In genomic region chr10:68897336-68897741, GRCh38 we compare ENCODE assay signal across 9 cellular contexts. TPM values are rescaled to one million over a fixed set of nuclear protein-coding genes. Genes with fewer than 3 reads are reported as not detected.
A peak's percentile ranks its signal among the peaks of the same experiment; 100 is the strongest.
DNase-seq lines count a peak whose midpoint lies in the region; ATAC-seq, FAIRE-seq and TF ChIP-seq lines count a peak whose summit lies in the region.
"Had no signal": no experiment of that assay in that cellular context is flagged by ENCODE, and none has a peak within 500 bp of the region (broad histone marks: within the 10 kb centered on the region; RNA-seq: fewer than 3 reads in every experiment).

No MANE protein-coding gene starts in this region.

- H3K9me3 ChIP-seq in CD4-positive, CD25-positive, alpha-beta regulatory T cell (ENCODE audit: control insufficient read depth in 2 of 2, low read length in 2 of 2), result no peaks in the 10 kb centered on the region
- H3K9me3 ChIP-seq in HCT116 (ENCODE audit: control insufficient read depth in 1 of 2, insufficient read depth in 1 of 2, low read depth in 1 of 2, low read length in 2 of 2) (no peaks in the 10 kb centered on the region), sigmoid colon (no peaks in the 10 kb centered on the region)
- H3K9me3 ChIP-seq: pancreas had no signal

- no peak overlapping the region for H3K4me3 ChIP-seq in CD4-positive, CD25-positive, alpha-beta regulatory T cell (ENCODE audit: low read depth, low read length)
- no peak overlapping the region for H3K4me3 ChIP-seq in HCT116 (replicated peaks in 1 of 2; ENCODE audit: low read depth in 1 of 2, low read length in 2 of 2)
- H3K4me3 ChIP-seq in sigmoid colon, result no peak overlapping the region
- H3K4me3 ChIP-seq: pancreas had no signal

- H4K20me1 ChIP-seq in HCT116 (ENCODE audit: insufficient read depth), result no peaks in the 10 kb centered on the region

- TF ChIP-seq EP300 in sigmoid colon (IDR thresholded peaks at IDR 0.05), result no peak

- FAIRE-seq in frontal cortex (lab: Jason Lieb, UNC), result peak; percentile 13
- FAIRE-seq: pancreas had no signal

- ATAC-seq in CD4-positive, CD25-positive, alpha-beta regulatory T cell (ENCODE audit: low read depth in 2 of 2), result no peak
- ATAC-seq in HCT116, result no peak
- ATAC-seq in activated T-cell treated with anti-CD3 and anti-CD28 coated beads, Interleukin-2, amount 50 U/mL, for 72 hours (replicated peaks in 1 of 2), result no peak
- no peak for ATAC-seq in GM21390 (IDR thresholded peaks at IDR 0.05; ENCODE audit: unreplicated experiment)
- ATAC-seq in HG02884 (IDR thresholded peaks at IDR 0.05; ENCODE audit: unreplicated experiment), result no peak
- ATAC-seq: pancreas had no signal

- CTCF ChIA-PET in HCT116 (lab: Charles Lee), result interaction anchor here (1.8 kb wide), 1 partner anchor 684 kb away, joined by 10 read pairs; no protein-coding TSS in a partner anchor

- H3K36me3 ChIP-seq in CD4-positive, CD25-positive, alpha-beta regulatory T cell (ENCODE audit: control insufficient read depth, insufficient read depth, low read length), result no peaks in the 10 kb centered on the region
- no peaks in the 10 kb centered on the region for H3K36me3 ChIP-seq in HCT116 (ENCODE audit: control insufficient read depth in 1 of 2, insufficient read depth in 2 of 2, low read length in 2 of 2)
- no peaks in the 10 kb centered on the region for H3K36me3 ChIP-seq in sigmoid colon
- H3K36me3 ChIP-seq: pancreas had no signal

- H3K27me3 Mint-ChIP-seq in CD4-positive, CD25-positive, alpha-beta regulatory T cell, result peaks cover 13% of the 10 kb centered on the region
- H3K27me3 Mint-ChIP-seq in activated T-cell treated with anti-CD3 and anti-CD28 coated beads, Interleukin-2, amount 50 U/mL, for 72 hours (ENCODE audit: low read depth), result no peaks in the 10 kb centered on the region

- DNase-seq in CD4-positive, CD25-positive, alpha-beta regulatory T cell, result peak; percentile 12 to 62 (median 49)
- peak; percentile 48 for DNase-seq in HCT116 (ENCODE audit: low read depth, low spot score)
- DNase-seq in NCI-H524 (lab: John Stamatoyannopoulos, UW), result peak; percentile 35 to 60
- peak; percentile 40 to 51 for DNase-seq in activated T-cell treated with anti-CD3 and anti-CD28 coated beads, Interleukin-2, amount 50 U/mL, for 72 hours
- DNase-seq in frontal cortex (ENCODE audit: low spot score in 2 of 2), result peak; percentile 57 to 59
- no peak for DNase-seq in sigmoid colon

- peaks cover 6 to 32% (median 19%) of the 10 kb centered on the region in 4 donors for H3K4me1 Mint-ChIP-seq in CD4-positive, CD25-positive, alpha-beta regulatory T cell
- peaks cover 15% of the 10 kb centered on the region for H3K4me1 Mint-ChIP-seq in activated T-cell treated with anti-CD3 and anti-CD28 coated beads, Interleukin-2, amount 50 U/mL, for 72 hours (ENCODE audit: low read depth)

- H3K4me3 Mint-ChIP-seq in CD4-positive, CD25-positive, alpha-beta regulatory T cell, result peak overlapping the region in 2 of 4 donors; percentile 17 to 92
- no peak overlapping the region for H3K4me3 Mint-ChIP-seq in activated T-cell treated with anti-CD3 and anti-CD28 coated beads, Interleukin-2, amount 50 U/mL, for 72 hours

- peaks cover 17% of the 10 kb centered on the region for H3K4me1 ChIP-seq in CD4-positive, CD25-positive, alpha-beta regulatory T cell (ENCODE audit: control insufficient read depth, insufficient read depth, low read length, poor library complexity, severe bottlenecking)
- H3K4me1 ChIP-seq in HCT116 (ENCODE audit: control insufficient read depth in 1 of 2, insufficient read depth in 2 of 2, low read length in 2 of 2) (peaks cover 0 to 12% of the 10 kb centered on the region in 2 experiments; a peak in 2 of 4 replicates), sigmoid colon (peaks cover 0 to 15% (median 11%) of the 10 kb centered on the region in 4 donors)

- H3K27ac Mint-ChIP-seq in CD4-positive, CD25-positive, alpha-beta regulatory T cell, result no peak overlapping the region
- no peak overlapping the region for H3K27ac Mint-ChIP-seq in activated T-cell treated with anti-CD3 and anti-CD28 coated beads, Interleukin-2, amount 50 U/mL, for 72 hours

- TF ChIP-seq RAD21 in HCT116 (IDR thresholded peaks at IDR 0.05; ENCODE audit: low read depth), result peak; percentile 88

- RAD21 ChIA-PET in HCT116 (lab: Charles Lee; ENCODE audit: low non-redundant PET in 1 of 2, low total read pairs in 2 of 2, uncharacterized antibody in 2 of 2, unreplicated experiment in 2 of 2), result interaction anchor here in 1 of 2 experiments (0.7 kb wide), 2 partner anchors 347 to 1102 kb away, joined by 3 to 4 read pairs; no protein-coding TSS in a partner anchor

- 36 to 47% methylated on average over 3 of the region's 3 CpGs for WGBS in sigmoid colon, 2 donors

- no peaks in the 10 kb centered on the region for H3K9me2 ChIP-seq in HCT116 (ENCODE audit: insufficient read depth)

- intact Hi-C loops in HCT116 (cut with micrococcal nuclease) (loop anchor here (1.0 to 10.0 kb wide), 3 partner anchors 105 to 685 kb away; no protein-coding TSS in a partner anchor), sigmoid colon (cut with DNase I) (loop anchor here (5.0 to 10.0 kb wide), 3 partner anchors 105 to 493 kb away; partner anchors contain the start of gene RUFY2)

- no peak overlapping the region for H3K9ac ChIP-seq in HCT116 (ENCODE audit: low read length)

- peaks cover 9% of the 10 kb centered on the region for H3K79me2 ChIP-seq in HCT116 (ENCODE audit: insufficient read depth, low read length)

- H3K36me3 Mint-ChIP-seq in CD4-positive, CD25-positive, alpha-beta regulatory T cell, result no peaks in the 10 kb centered on the region
- H3K36me3 Mint-ChIP-seq in activated T-cell treated with anti-CD3 and anti-CD28 coated beads, Interleukin-2, amount 50 U/mL, for 72 hours (ENCODE audit: insufficient read depth in 2 of 2), result peaks cover 3 to 5% of the 10 kb centered on the region in 2 donors

- no peak overlapping the region for H3K4me2 ChIP-seq in HCT116 (ENCODE audit: low read length)

- H3K27me3 ChIP-seq in CD4-positive, CD25-positive, alpha-beta regulatory T cell (ENCODE audit: control insufficient read depth, insufficient read depth, low read length), result no peaks in the 10 kb centered on the region
- H3K27me3 ChIP-seq in HCT116 (ENCODE audit: insufficient read depth, low read length), result no peaks in the 10 kb centered on the region
- H3K27me3 ChIP-seq in sigmoid colon, result no peaks in the 10 kb centered on the region
- H3K27me3 ChIP-seq: pancreas had no signal

- TF ChIP-seq POLR2A in HCT116 (IDR thresholded peaks at IDR 0.05; ENCODE audit: borderline replicate concordance, extremely low read depth, insufficient read depth, insufficient read length) (no peak), sigmoid colon (IDR thresholded peaks at IDR 0.05) (no peak)

- peak; percentile 30 to 68 (median 61); a peak in 5 of 6 replicates for TF ChIP-seq CTCF in HCT116 (IDR thresholded peaks at IDR 0.05 in 2 of 3, conservative IDR thresholded peaks at IDR 0.05 in 1 of 3; ENCODE audit: borderline replicate concordance in 1 of 3, insufficient read depth in 1 of 3, low read depth in 2 of 3, low read length in 2 of 3)
- peak in 3 of 4 experiments; percentile 20 to 45 (median 30) for TF ChIP-seq CTCF in sigmoid colon (IDR thresholded peaks at IDR 0.05)

- H3K27ac ChIP-seq in CD4-positive, CD25-positive, alpha-beta regulatory T cell (ENCODE audit: insufficient read depth, low read length, poor library complexity, severe bottlenecking), result no peak overlapping the region
- no peak overlapping the region for H3K27ac ChIP-seq in HCT116 (ENCODE audit: low read depth, low read length)
- H3K27ac ChIP-seq in sigmoid colon, result no peak overlapping the region
- H3K27ac ChIP-seq: pancreas had no signal

- H3K9me3 Mint-ChIP-seq in CD4-positive, CD25-positive, alpha-beta regulatory T cell, result peaks cover 0 to 2% (median 0%) of the 10 kb centered on the region in 7 donors
- no peaks in the 10 kb centered on the region for H3K9me3 Mint-ChIP-seq in activated T-cell treated with anti-CD3 and anti-CD28 coated beads, Interleukin-2, amount 50 U/mL, for 72 hours

- BruUV-seq in HCT116 (replicated peaks; lab: Mats Ljungman, UMichigan), result no TSS peak

- no peak overlapping the region for H2AFZ ChIP-seq in HCT116 (ENCODE audit: low read depth, low read length, poor library complexity, severe bottlenecking)

- POLR2A ChIA-PET in HCT116 (lab: Charles Lee), result no interaction called here

TF ChIP-seq in HCT116, 20 proteins besides CTCF, POLR2A, EP300 and RAD21 (continues in another document):
- TF ChIP-seq ZBTB33 (IDR thresholded peaks at IDR 0.05; ENCODE audit: extremely low read depth, insufficient replicate concordance, low read length) (no peak), EZH2 (IDR thresholded peaks at IDR 0.05) (no peak), POLR2AphosphoS5 (IDR thresholded peaks at IDR 0.05; ENCODE audit: low read depth, low read length) (no peak), CBX3 (IDR thresholded peaks at IDR 0.05; ENCODE audit: low read depth) (no peak), FOSL1 (IDR thresholded peaks at IDR 0.05; ENCODE audit: low read depth) (no peak)

RNA-seq across cellular contexts. Expression of gene DDX50, which starts 3.8 kb away (rescaled TPM):
- total RNA-seq in CD4-positive, CD25-positive, alpha-beta regulatory T cell, result 39.7 TPM
- 10 to 100 TPM; 36.6 to 47.3 (median 39.7) TPM for polyA plus RNA-seq in CD4-positive, CD25-positive, alpha-beta regulatory T cell
- total RNA-seq in HCT116 (2021; ENCODE audit: unreplicated experiment) (25.6 TPM), frontal cortex (51.4 TPM), sigmoid colon (10 to 100 TPM; 39.1 to 64.3 (median 51.6) TPM)
- 28.9 and 34.7 TPM in 2 replicates for polyA plus RNA-seq in HCT116 (2012)
- total RNA-seq in activated T-cell treated with anti-CD3 and anti-CD28 coated beads, Interleukin-2, amount 50 U/mL, for 72 hours, result 10 to 100 TPM; 61.8 to 62.8 TPM
- polyA plus RNA-seq in sigmoid colon, result 10 to 100 TPM; 13.6 to 23.4 (median 21.0) TPM

RNA-seq across cellular contexts. Expression of gene DDX21, which starts 58.6 kb away (rescaled TPM):
- 117 TPM for total RNA-seq in CD4-positive, CD25-positive, alpha-beta regulatory T cell
- 10 to 100 TPM in 3 of 4 donors, 1 to 10 TPM in 1; 9.6 to 16.4 (median 13.8) TPM for polyA plus RNA-seq in CD4-positive, CD25-positive, alpha-beta regulatory T cell
- total RNA-seq in HCT116 (2021; ENCODE audit: unreplicated experiment) (153 TPM), frontal cortex (46.5 TPM), sigmoid colon (10 to 100 TPM; 24.6 to 64.9 (median 29.5) TPM)
- 42.5 and 56.5 TPM in 2 replicates for polyA plus RNA-seq in HCT116 (2012)
- total RNA-seq in activated T-cell treated with anti-CD3 and anti-CD28 coated beads, Interleukin-2, amount 50 U/mL, for 72 hours, result 100 to 1,000 TPM; 138 to 148 TPM
- 10 to 100 TPM; 16.8 to 37.1 (median 16.9) TPM for polyA plus RNA-seq in sigmoid colon
